25 cellular contexts compared by ENCODE assay signal in the genomic region with DNA sequence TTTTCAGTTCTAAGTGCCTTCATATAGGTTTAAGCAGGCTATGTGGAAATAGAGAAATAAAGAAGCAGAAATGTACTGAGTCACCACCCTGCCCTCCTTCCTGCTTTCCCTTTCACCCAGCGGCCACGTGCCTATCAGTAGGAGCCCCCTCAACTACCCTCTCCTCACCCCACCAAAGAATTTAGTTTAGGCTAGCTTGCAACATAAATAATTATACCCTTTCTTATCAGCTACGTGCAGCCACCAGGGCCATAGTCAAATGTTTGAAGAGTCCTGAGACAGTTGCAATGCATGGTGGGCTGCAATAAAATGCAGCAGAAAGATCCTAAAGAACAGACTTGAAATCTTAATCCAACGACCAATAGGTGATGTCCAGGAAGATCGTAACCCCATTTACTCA.
"Had no signal": no experiment of that assay in that cellular context is flagged by ENCODE, and none has a peak within 500 bp of the region (broad histone marks: within the 10 kb centered on the region; RNA-seq: fewer than 3 reads in every experiment).

No MANE protein-coding gene starts in this region.

- DNase-seq: effector CD4-positive, alpha-beta T cell; endodermal cell; erythroblast; foreskin keratinocyte; kidney; left cardiac atrium; left ventricle myocardium inferior; lower lobe of right lung; occipital lobe; pancreas; right cardiac atrium; stimulated activated CD4-positive, alpha-beta T cell treated with anti-CD3 and anti-CD28 coated beads, Interleukin-2, amount 100 ng/mL, for 48 hours; stimulated activated CD8-positive, alpha-beta memory T cell treated with anti-CD3 and anti-CD28 coated beads, Interleukin-4, amount 100 ng/mL, for 48 hours; upper lobe of left lung; uterus had no signal

- H2AFZ ChIP-seq: hepatocyte had no signal

- H3K4me1 Mint-ChIP-seq: endodermal cell had no signal

- H3K27me3 ChIP-seq: foreskin keratinocyte, hepatocyte, pancreas, tibial artery, upper lobe of left lung, uterus had no signal

- H3K36me3 Mint-ChIP-seq: natural killer cell treated with Interleukin-12 subunit alpha and Interleukin-12 subunit beta and Interleukin-15 and Interleukin-18, amount 100 ng/mL, for 72 hours had no signal

- H3K79me2 ChIP-seq: hepatocyte had no signal

- H3K9me3 Mint-ChIP-seq: endodermal cell; mesothelial cell of epicardium; stimulated activated naive CD8-positive, alpha-beta T cell treated with anti-CD3 and anti-CD28 coated beads, Interleukin-15, Interleukin-2, amounts not matched to agents 100 ng/mL and 50 ng/mL, for 24 hours had no signal

- H3K27me3 Mint-ChIP-seq: memory B cell; natural killer cell treated with Interleukin-12 subunit alpha and Interleukin-12 subunit beta and Interleukin-15 and Interleukin-18, amount 100 ng/mL, for 72 hours; progenitor cell of endocrine pancreas; stimulated activated memory B cell treated with anti-CD40 and anti-IgM and Interleukin-4, amounts not matched to agents 10 μg/mL and 1 μg/mL and 100 μg/mL, for 72 hours; stimulated activated naive CD8-positive, alpha-beta T cell treated with anti-CD3 and anti-CD28 coated beads, Interleukin-15, Interleukin-2, amounts not matched to agents 100 ng/mL and 50 ng/mL, for 24 hours had no signal

- H3K9me3 ChIP-seq: left ventricle myocardium inferior, lower lobe of right lung, pancreas, tibial artery, upper lobe of left lung, uterus had no signal

- H3K4me1 ChIP-seq: pancreas, tibial artery, upper lobe of left lung, uterus had no signal

- H3K4me2 ChIP-seq: hepatocyte, smooth muscle cell had no signal

- H3K4me3 ChIP-seq: hepatocyte, left ventricle myocardium inferior, lower lobe of right lung, pancreas, smooth muscle cell, tibial artery, upper lobe of left lung, uterus had no signal

- H3K27ac ChIP-seq: foreskin keratinocyte, hepatocyte, left ventricle myocardium inferior, lower lobe of right lung, pancreas, tibial artery, upper lobe of left lung, uterus had no signal

- FAIRE-seq: endothelial cell of umbilical vein, kidney, pancreas had no signal

- H3K27ac Mint-ChIP-seq: endodermal cell; mesothelial cell of epicardium; natural killer cell treated with Interleukin-12 subunit alpha and Interleukin-12 subunit beta and Interleukin-15 and Interleukin-18, amount 100 ng/mL, for 72 hours; progenitor cell of endocrine pancreas; stimulated activated memory B cell treated with anti-CD40 and anti-IgM and Interleukin-4, amounts not matched to agents 10 μg/mL and 1 μg/mL and 100 μg/mL, for 72 hours; stimulated activated naive CD8-positive, alpha-beta T cell treated with anti-CD3 and anti-CD28 coated beads, Interleukin-15, Interleukin-2, amounts not matched to agents 100 ng/mL and 50 ng/mL, for 24 hours had no signal

- ATAC-seq: foreskin keratinocyte; left cardiac atrium; lower lobe of right lung; natural killer cell treated with Interleukin-12 subunit alpha and Interleukin-12 subunit beta and Interleukin-15 and Interleukin-18, amount 100 ng/mL, for 72 hours; pancreas; right cardiac atrium; stimulated activated memory B cell treated with anti-CD40 and anti-IgM and Interleukin-4, amounts not matched to agents 10 μg/mL and 1 μg/mL and 100 μg/mL, for 72 hours had no signal

- H3K4me3 Mint-ChIP-seq: endodermal cell; memory B cell; mesothelial cell of epicardium; natural killer cell treated with Interleukin-12 subunit alpha and Interleukin-12 subunit beta and Interleukin-15 and Interleukin-18, amount 100 ng/mL, for 72 hours; stimulated activated memory B cell treated with anti-CD40 and anti-IgM and Interleukin-4, amounts not matched to agents 10 μg/mL and 1 μg/mL and 100 μg/mL, for 72 hours; stimulated activated naive CD8-positive, alpha-beta T cell treated with anti-CD3 and anti-CD28 coated beads, Interleukin-15, Interleukin-2, amounts not matched to agents 100 ng/mL and 50 ng/mL, for 24 hours had no signal

- H3K36me3 ChIP-seq: left ventricle myocardium inferior, lower lobe of right lung, upper lobe of left lung, uterus had no signal
